17 cellular contexts compared by ENCODE assay signal in the genomic region with DNA sequence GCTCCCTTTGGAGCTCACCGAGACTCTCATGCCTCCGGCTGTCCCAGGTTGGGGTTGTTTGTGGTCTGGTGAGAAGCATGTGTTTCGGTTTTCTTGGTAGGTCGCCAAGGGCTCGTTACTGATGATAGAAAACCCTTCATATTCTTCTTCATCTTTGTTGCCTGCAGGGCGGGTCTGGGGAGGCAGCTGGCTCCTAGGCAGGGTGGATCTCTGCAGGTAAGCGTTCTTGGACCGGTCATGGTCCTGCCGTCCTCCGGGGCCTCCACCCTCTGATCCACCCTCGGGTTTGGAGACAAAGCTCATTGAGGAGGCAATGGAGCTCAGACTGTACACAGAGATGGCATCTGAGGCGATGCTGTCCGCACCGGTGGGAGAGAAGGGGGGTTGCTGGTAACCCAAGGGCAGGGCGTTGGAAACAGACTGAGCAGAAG.
"Had no signal": no experiment of that assay in that cellular context is flagged by ENCODE, and none has a peak within 500 bp of the region (broad histone marks: within the 10 kb centered on the region; RNA-seq: fewer than 3 reads in every experiment).

No MANE protein-coding gene starts in this region.

- ATAC-seq: activated T-cell treated with anti-CD3 and anti-CD28 coated beads, Interleukin-2, amount 50 U/mL, for 4 hours; esophagus mucosa; gastroesophageal sphincter; naive thymus-derived CD4-positive, alpha-beta T cell had no signal

- H3K4me1 ChIP-seq: gastroesophageal sphincter, parathyroid adenoma had no signal

- H3K4me3 ChIP-seq: gastroesophageal sphincter, heart left ventricle, thoracic aorta had no signal

- H3K4me1 Mint-ChIP-seq: central memory CD8-positive, alpha-beta T cell had no signal

- H3K9me3 ChIP-seq: gastroesophageal sphincter, heart left ventricle, SK-N-SH, thoracic aorta had no signal

- H3K27ac ChIP-seq: gastroesophageal sphincter, heart left ventricle, parathyroid adenoma, thoracic aorta had no signal

- H3K27me3 ChIP-seq: gastroesophageal sphincter, heart left ventricle had no signal

- H3K4me3 Mint-ChIP-seq: activated T-cell treated with anti-CD3 and anti-CD28 coated beads, Interleukin-2, amount 50 U/mL, for 4 hours; central memory CD8-positive, alpha-beta T cell; naive thymus-derived CD4-positive, alpha-beta T cell; T-helper 2 cell treated with Interferon-gamma antibody and Interleukin-4, amounts not matched to agents 5 μg/mL and 100 μg/mL, for 36 hours had no signal

- H3K27ac Mint-ChIP-seq: T-helper 2 cell treated with Interferon-gamma antibody and Interleukin-4, amounts not matched to agents 5 μg/mL and 100 μg/mL, for 36 hours had no signal

- DNase-seq: activated CD4-positive, alpha-beta T cell treated with anti-CD3 and anti-CD28 coated beads for 48 hours; activated CD8-positive, alpha-beta memory T cell treated with anti-CD3 and anti-CD28 coated beads, Interleukin-2, amount 50 U/mL, for 4 hours; activated naive CD4-positive, alpha-beta T cell treated with anti-CD3 and anti-CD28 coated beads, Interleukin-2, amount 50 U/mL, for 16 hours; activated T-cell treated with anti-CD3 and anti-CD28 coated beads, Interleukin-2, amount 50 U/mL, for 4 hours; aorta; effector CD4-positive, alpha-beta T cell; heart left ventricle; kidney glomerular epithelial cell; mesenchymal stem cell; SK-N-SH had no signal

- H3K27me3 Mint-ChIP-seq: central memory CD8-positive, alpha-beta T cell; naive thymus-derived CD4-positive, alpha-beta T cell had no signal

- H3K9me3 Mint-ChIP-seq: activated T-cell treated with anti-CD3 and anti-CD28 coated beads, Interleukin-2, amount 50 U/mL, for 4 hours; central memory CD8-positive, alpha-beta T cell; naive thymus-derived CD4-positive, alpha-beta T cell; T-helper 2 cell treated with Interferon-gamma antibody and Interleukin-4, amounts not matched to agents 5 μg/mL and 100 μg/mL, for 36 hours had no signal
